1 cellular context compared by ENCODE assay signal in the genomic region with DNA sequence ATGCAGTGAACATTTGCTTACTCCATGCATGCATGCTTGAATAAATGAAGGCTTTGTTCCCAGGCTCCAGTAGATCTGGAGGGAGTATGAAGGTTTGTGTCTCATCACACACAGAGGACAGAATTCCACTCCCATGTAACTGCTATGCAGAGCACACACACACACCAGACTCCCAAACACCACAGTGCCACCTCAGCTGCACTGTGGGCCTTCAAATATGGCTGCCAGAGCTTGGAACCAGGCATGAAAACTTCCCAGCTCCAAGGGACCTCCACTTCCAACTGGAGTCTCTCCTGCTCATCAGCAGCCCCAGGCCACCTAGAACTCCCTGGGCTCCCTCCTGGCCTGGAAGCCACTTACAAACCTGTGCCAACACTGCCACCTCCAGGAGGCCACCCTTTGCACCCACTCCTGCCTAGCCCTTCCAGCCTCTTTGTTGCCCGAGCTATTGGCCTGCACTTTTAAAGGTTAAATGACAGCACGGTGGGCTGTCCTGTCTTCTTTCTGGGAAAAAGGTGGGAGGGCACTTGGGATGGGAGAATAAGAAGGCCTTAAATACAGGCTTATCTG.
TF ChIP-seq lines count a peak whose summit lies in the region.

No MANE protein-coding gene starts in this region.

TF ChIP-seq in WTC11, 78 proteins besides CTCF, POLR2A, EP300 and RAD21 (continued from another document):
- TF ChIP-seq, protein P1, sequence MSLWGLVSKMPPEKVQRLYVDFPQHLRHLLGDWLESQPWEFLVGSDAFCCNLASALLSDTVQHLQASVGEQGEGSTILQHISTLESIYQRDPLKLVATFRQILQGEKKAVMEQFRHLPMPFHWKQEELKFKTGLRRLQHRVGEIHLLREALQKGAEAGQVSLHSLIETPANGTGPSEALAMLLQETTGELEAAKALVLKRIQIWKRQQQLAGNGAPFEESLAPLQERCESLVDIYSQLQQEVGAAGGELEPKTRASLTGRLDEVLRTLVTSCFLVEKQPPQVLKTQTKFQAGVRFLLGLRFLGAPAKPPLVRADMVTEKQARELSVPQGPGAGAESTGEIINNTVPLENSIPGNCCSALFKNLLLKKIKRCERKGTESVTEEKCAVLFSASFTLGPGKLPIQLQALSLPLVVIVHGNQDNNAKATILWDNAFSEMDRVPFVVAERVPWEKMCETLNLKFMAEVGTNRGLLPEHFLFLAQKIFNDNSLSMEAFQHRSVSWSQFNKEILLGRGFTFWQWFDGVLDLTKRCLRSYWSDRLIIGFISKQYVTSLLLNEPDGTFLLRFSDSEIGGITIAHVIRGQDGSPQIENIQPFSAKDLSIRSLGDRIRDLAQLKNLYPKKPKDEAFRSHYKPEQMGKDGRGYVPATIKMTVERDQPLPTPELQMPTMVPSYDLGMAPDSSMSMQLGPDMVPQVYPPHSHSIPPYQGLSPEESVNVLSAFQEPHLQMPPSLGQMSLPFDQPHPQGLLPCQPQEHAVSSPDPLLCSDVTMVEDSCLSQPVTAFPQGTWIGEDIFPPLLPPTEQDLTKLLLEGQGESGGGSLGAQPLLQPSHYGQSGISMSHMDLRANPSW (CRISPR knock-in tag; conservative IDR thresholded peaks at IDR 0.05; ENCODE audit: low read depth): no peak
- TF ChIP-seq, protein P2, sequence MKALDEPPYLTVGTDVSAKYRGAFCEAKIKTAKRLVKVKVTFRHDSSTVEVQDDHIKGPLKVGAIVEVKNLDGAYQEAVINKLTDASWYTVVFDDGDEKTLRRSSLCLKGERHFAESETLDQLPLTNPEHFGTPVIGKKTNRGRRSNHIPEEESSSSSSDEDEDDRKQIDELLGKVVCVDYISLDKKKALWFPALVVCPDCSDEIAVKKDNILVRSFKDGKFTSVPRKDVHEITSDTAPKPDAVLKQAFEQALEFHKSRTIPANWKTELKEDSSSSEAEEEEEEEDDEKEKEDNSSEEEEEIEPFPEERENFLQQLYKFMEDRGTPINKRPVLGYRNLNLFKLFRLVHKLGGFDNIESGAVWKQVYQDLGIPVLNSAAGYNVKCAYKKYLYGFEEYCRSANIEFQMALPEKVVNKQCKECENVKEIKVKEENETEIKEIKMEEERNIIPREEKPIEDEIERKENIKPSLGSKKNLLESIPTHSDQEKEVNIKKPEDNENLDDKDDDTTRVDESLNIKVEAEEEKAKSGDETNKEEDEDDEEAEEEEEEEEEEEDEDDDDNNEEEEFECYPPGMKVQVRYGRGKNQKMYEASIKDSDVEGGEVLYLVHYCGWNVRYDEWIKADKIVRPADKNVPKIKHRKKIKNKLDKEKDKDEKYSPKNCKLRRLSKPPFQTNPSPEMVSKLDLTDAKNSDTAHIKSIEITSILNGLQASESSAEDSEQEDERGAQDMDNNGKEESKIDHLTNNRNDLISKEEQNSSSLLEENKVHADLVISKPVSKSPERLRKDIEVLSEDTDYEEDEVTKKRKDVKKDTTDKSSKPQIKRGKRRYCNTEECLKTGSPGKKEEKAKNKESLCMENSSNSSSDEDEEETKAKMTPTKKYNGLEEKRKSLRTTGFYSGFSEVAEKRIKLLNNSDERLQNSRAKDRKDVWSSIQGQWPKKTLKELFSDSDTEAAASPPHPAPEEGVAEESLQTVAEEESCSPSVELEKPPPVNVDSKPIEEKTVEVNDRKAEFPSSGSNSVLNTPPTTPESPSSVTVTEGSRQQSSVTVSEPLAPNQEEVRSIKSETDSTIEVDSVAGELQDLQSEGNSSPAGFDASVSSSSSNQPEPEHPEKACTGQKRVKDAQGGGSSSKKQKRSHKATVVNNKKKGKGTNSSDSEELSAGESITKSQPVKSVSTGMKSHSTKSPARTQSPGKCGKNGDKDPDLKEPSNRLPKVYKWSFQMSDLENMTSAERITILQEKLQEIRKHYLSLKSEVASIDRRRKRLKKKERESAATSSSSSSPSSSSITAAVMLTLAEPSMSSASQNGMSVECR (CRISPR knock-in tag; IDR thresholded peaks at IDR 0.05; ENCODE audit: borderline replicate concordance): no peak
- TF ChIP-seq IRF2 (CRISPR knock-in tag; IDR thresholded peaks at IDR 0.05; ENCODE audit: borderline replicate concordance, low read depth) (no peak), ZNF138 (CRISPR knock-in tag; conservative IDR thresholded peaks at IDR 0.05) (no peak), SMAD4 (CRISPR knock-in tag; IDR thresholded peaks at IDR 0.05) (no peak), SP1 (CRISPR knock-in tag; conservative IDR thresholded peaks at IDR 0.05) (no peak), NFYB (CRISPR knock-in tag; conservative IDR thresholded peaks at IDR 0.05; ENCODE audit: low read depth) (no peak), ETV6 (CRISPR knock-in tag; IDR thresholded peaks at IDR 0.05) (no peak)
